ENCODE assay signal across 1 cellular context in the genomic region with DNA sequence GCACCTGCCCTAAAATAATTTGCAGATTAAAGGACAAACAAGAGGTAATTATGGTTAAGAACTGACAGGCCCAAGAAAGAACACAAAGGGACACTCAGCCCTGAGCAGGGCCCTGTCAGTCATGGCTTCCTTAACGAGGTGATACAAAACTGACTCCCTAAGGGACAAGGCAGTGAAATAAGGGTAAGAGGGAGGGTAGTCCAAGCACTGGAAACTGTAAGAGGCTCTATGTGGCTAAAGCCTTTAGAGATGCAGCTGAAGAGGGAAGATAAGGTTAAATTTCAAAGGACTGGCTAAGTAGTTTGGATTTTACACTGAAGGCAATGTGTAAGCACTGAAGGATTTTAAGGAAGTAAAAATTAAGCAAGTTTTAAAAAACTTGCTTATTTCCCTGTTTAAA.
TF ChIP-seq lines count a peak whose summit lies in the region.

No MANE protein-coding gene starts in this region.

TF ChIP-seq in GM12878, 131 proteins besides CTCF, POLR2A, EP300 and RAD21:
- TF ChIP-seq, protein P1, sequence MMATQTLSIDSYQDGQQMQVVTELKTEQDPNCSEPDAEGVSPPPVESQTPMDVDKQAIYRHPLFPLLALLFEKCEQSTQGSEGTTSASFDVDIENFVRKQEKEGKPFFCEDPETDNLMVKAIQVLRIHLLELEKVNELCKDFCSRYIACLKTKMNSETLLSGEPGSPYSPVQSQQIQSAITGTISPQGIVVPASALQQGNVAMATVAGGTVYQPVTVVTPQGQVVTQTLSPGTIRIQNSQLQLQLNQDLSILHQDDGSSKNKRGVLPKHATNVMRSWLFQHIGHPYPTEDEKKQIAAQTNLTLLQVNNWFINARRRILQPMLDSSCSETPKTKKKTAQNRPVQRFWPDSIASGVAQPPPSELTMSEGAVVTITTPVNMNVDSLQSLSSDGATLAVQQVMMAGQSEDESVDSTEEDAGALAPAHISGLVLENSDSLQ (IDR thresholded peaks at IDR 0.05) = peak; percentile 85
- no peak for TF ChIP-seq MTA2 (IDR thresholded peaks at IDR 0.05; ENCODE audit: low read depth)
TF ChIP-seq in GM12878: peak in this region for 1.
